Comparison of ENCODE assay signal across 8 cellular contexts in the genomic region with DNA sequence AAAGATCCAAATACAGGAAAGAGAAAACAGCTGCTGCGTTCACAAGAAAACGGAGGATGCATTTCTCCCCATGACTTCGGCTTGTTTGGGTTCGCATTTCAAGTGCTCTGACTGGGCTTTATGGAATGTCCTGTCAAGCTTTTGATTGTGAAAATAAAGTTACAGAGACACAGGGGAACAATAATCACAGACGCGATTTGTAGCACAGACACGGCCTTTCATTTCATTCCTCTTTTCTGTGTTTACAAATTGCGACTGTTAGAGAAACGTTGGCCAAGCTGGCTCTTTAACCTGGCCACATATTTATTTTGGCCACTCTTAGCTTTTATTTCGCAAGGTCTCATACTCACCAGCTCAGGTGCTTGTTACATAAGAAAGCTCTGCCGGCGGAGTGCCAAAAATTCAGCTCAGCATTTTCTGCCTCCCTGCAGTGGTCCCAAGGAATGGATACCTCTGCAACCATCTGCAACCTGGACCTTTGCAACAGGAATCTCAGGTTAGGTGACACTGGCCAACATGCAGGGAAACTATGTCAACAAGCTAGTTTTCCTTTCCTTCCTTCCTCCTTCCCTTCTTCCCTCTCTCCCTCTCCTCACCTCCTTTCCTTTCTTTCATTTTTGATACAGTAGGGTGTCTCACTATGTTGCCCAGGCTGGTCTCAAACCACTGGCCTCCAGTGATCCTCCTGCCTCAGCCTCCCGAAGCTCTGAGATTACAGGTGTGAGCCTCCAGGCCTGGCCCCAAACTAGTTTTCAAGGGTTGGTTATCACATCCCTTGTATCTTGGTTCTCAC. TPM values are rescaled to one million over a fixed set of nuclear protein-coding genes. Genes with fewer than 3 reads are reported as not detected.
DNase-seq lines count a peak whose midpoint lies in the region; ATAC-seq, FAIRE-seq and TF ChIP-seq lines count a peak whose summit lies in the region.

No MANE protein-coding gene starts in this region.

- peak overlapping the region; percentile 47 for H3K4me3 ChIP-seq in coronary artery

- no peaks in the 10 kb centered on the region for H3K36me3 Mint-ChIP-seq in natural killer cell treated with Interleukin-12 subunit alpha and Interleukin-12 subunit beta and Interleukin-15 and Interleukin-18, amount 100 ng/mL, for 72 hours

- peaks cover 18 to 29% of the 10 kb centered on the region in 2 donors for H3K27me3 Mint-ChIP-seq in natural killer cell treated with Interleukin-12 subunit alpha and Interleukin-12 subunit beta and Interleukin-15 and Interleukin-18, amount 100 ng/mL, for 72 hours

- peak overlapping the region; percentile 20 to 60 for H3K27ac ChIP-seq in coronary artery

- H3K4me3 Mint-ChIP-seq in natural killer cell treated with Interleukin-12 subunit alpha and Interleukin-12 subunit beta and Interleukin-15 and Interleukin-18, amount 100 ng/mL, for 72 hours, result no peak overlapping the region

- FAIRE-seq in A204.1 (lab: Jason Lieb, UNC), result peak; percentile 89

- no peak for ATAC-seq in natural killer cell treated with Interleukin-12 subunit alpha and Interleukin-12 subunit beta and Interleukin-15 and Interleukin-18, amount 100 ng/mL, for 72 hours
- ATAC-seq in HG02623 (IDR thresholded peaks at IDR 0.05; ENCODE audit: unreplicated experiment), result no peak
- ATAC-seq in HG02870 (IDR thresholded peaks at IDR 0.05; ENCODE audit: unreplicated experiment), result no peak

- TF ChIP-seq CTCF in coronary artery (IDR thresholded peaks at IDR 0.05), result no peak

- no peak overlapping the region for H3K27ac Mint-ChIP-seq in natural killer cell treated with Interleukin-12 subunit alpha and Interleukin-12 subunit beta and Interleukin-15 and Interleukin-18, amount 100 ng/mL, for 72 hours

- H3K9me3 Mint-ChIP-seq in natural killer cell treated with Interleukin-12 subunit alpha and Interleukin-12 subunit beta and Interleukin-15 and Interleukin-18, amount 100 ng/mL, for 72 hours, result no peaks in the 10 kb centered on the region

- DNase-seq in NCI-H1092 (lab: John Stamatoyannopoulos, UW) (peak; percentile 25), coronary artery (ENCODE audit: low spot score) (no peak), mucosa of gallbladder (ENCODE audit: low spot score) (peak; percentile 76), epidermal melanocyte (ENCODE audit: insufficient read length, low spot score) (no peak)
- no peak for DNase-seq in natural killer cell treated with Interleukin-12 subunit alpha and Interleukin-12 subunit beta and Interleukin-15 and Interleukin-18, amount 100 ng/mL, for 72 hours (ENCODE audit: low spot score)

- H3K4me1 Mint-ChIP-seq in natural killer cell treated with Interleukin-12 subunit alpha and Interleukin-12 subunit beta and Interleukin-15 and Interleukin-18, amount 100 ng/mL, for 72 hours (ENCODE audit: low read depth in 2 of 2), result no peaks in the 10 kb centered on the region

RNA-seq across cellular contexts. Expression of gene SLC45A1, which starts 58.2 kb away (rescaled TPM):
- 5.0 TPM for total RNA-seq in mucosa of gallbladder
- under 1 TPM; 0.22 to 0.26 TPM for total RNA-seq in natural killer cell treated with Interleukin-12 subunit alpha and Interleukin-12 subunit beta and Interleukin-15 and Interleukin-18, amount 100 ng/mL, for 72 hours

Comparison
In these comparisons a context has a peak if more than half of its experiments do, and no peak if none do; other contexts are left out.
1. DNase-seq: peak in NCI-H1092 (single experiment) and mucosa of gallbladder (single experiment); none in coronary artery (single experiment), natural killer cell treated with Interleukin-12 subunit alpha and Interleukin-12 subunit beta and Interleukin-15 and Interleukin-18, amount 100 ng/mL, for 72 hours (single experiment) and epidermal melanocyte (single experiment).